Comparison of ENCODE assay signal across 34 cellular contexts in the genomic region with DNA sequence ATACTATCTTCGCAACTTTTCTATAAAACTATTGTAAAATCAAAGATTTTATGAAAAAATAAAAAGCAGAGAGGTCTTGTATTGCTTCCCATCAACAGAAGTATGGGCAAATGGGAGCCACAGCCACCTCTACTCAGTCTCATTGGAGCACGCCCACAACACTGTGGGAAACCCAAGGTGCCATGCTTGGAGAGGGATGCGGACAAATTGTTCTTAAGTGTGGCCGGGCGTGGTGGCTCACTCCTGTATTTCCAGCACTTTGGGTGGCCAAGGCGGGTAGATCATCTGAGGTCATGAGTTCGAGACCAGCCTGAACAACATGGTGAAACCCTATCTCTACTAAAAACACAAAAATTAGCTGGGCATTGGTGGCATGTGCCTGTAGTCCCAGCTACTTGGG.
"Had no signal": no experiment of that assay in that cellular context is flagged by ENCODE, and none has a peak within 500 bp of the region (broad histone marks: within the 10 kb centered on the region; RNA-seq: fewer than 3 reads in every experiment).

No MANE protein-coding gene starts in this region.

- H3K36me3 ChIP-seq: MG63 had no signal

- H3K4me2 ChIP-seq: KMS-11 had no signal

- H3K27me3 ChIP-seq: MG63 had no signal

- H3K9ac ChIP-seq: KMS-11 had no signal

- H3K4me3 ChIP-seq: MG63 had no signal

- DNase-seq: Karpas-422, Kasumi-1, KG1, MG63, MM.1S, MV-4-11, NCI-H1048, NCI-H1092, NCI-H1092 treated with DMSO at 0.1 percent for 48 hours, NCI-H1105, NCI-H1105 treated with DMSO at 0.1 percent for 48 hours, NCI-H1417, NCI-H1417 treated with DMSO at 0.1 percent for 48 hours, NCI-H1436, NCI-H1436 treated with DMSO at 0.1 percent for 48 hours, NCI-H146, NCI-H1694, NCI-H1694 treated with DMSO at 0.1 percent for 48 hours, NCI-H187, NCI-H187 treated with DMSO at 0.1 percent for 48 hours, NCI-H1930, NCI-H2029, NCI-H2029 treated with DMSO at 0.1 percent for 48 hours, NCI-H2081, NCI-H2081 treated with DMSO at 0.1 percent for 48 hours, NCI-H2107, NCI-H2171, NCI-H2171 treated with DMSO at 0.1 percent for 48 hours, NCI-H2227 treated with DMSO at 0.1 percent for 48 hours, NCI-H226, NCI-H345, NCI-H446, NCI-H446 treated with DMSO at 0.1 percent for 48 hours had no signal

- H3K27ac ChIP-seq: KMS-11 had no signal
